Comparison of ENCODE assay signal across 9 cellular contexts in genomic region chr9:133141833-133142594, GRCh38. TPM values are rescaled to one million over a fixed set of nuclear protein-coding genes. Genes with fewer than 3 reads are reported as not detected.
DNase-seq lines count a peak whose midpoint lies in the region; ATAC-seq and TF ChIP-seq lines count a peak whose summit lies in the region.
"Had no signal": no experiment of that assay in that cellular context is flagged by ENCODE, and none has a peak within 500 bp of the region (broad histone marks: within the 10 kb centered on the region; RNA-seq: fewer than 3 reads in every experiment).

No MANE protein-coding gene starts in this region.

- no peaks in the 10 kb centered on the region for H3K27me3 ChIP-seq in right atrium auricular region

- H3K4me1 Mint-ChIP-seq in activated T-cell treated with anti-CD3 and anti-CD28 coated beads, Interleukin-2, amount 50 U/mL, for 24 hours (ENCODE audit: low read depth), result peaks cover 83% of the 10 kb centered on the region
- peaks cover 89% of the 10 kb centered on the region for H3K4me1 Mint-ChIP-seq in stimulated activated naive CD8-positive, alpha-beta T cell treated with anti-CD3 and anti-CD28 coated beads, Interleukin-15, amount 100 ng/mL, for 72 hours

- peaks cover 0 to 85% of the 10 kb centered on the region in 2 donors for H3K4me1 ChIP-seq in right atrium auricular region

- TF ChIP-seq CTCF in right atrium auricular region (IDR thresholded peaks at IDR 0.05), result no peak

- H3K4me3 Mint-ChIP-seq in activated T-cell treated with anti-CD3 and anti-CD28 coated beads, Interleukin-2, amount 50 U/mL, for 24 hours, result peak overlapping the region; percentile 8
- H3K4me3 Mint-ChIP-seq in stimulated activated naive CD8-positive, alpha-beta T cell treated with anti-CD3 and anti-CD28 coated beads, Interleukin-15, amount 100 ng/mL, for 72 hours, result peak overlapping the region; percentile 70 to 83

- H3K27me3 Mint-ChIP-seq in activated T-cell treated with anti-CD3 and anti-CD28 coated beads, Interleukin-2, amount 50 U/mL, for 24 hours, result no peaks in the 10 kb centered on the region
- H3K27me3 Mint-ChIP-seq in stimulated activated naive CD8-positive, alpha-beta T cell treated with anti-CD3 and anti-CD28 coated beads, Interleukin-15, amount 100 ng/mL, for 72 hours, result no peaks in the 10 kb centered on the region

- H3K9me3 ChIP-seq in right atrium auricular region, result no peaks in the 10 kb centered on the region

- ATAC-seq in stimulated activated naive CD8-positive, alpha-beta T cell treated with anti-CD3 and anti-CD28 coated beads, Interleukin-15, amount 100 ng/mL, for 72 hours, result peak; percentile 63
- ATAC-seq in HG03342 (IDR thresholded peaks at IDR 0.05; ENCODE audit: unreplicated experiment) (no peak), HG02885 (IDR thresholded peaks at IDR 0.05; ENCODE audit: poor library complexity, unreplicated experiment) (no peak)

- H3K27ac ChIP-seq in right atrium auricular region, result peak overlapping the region; percentile 93 to 94
- H3K27ac ChIP-seq: parathyroid adenoma had no signal

- DNase-seq in NCI-H69 (lab: John Stamatoyannopoulos, UW) (peak; percentile 88), right atrium auricular region (ENCODE audit: low spot score) (no peak), NCI-H82 treated with DMSO at 0.1 percent for 48 hours (lab: John Stamatoyannopoulos, UW; ENCODE audit: unreplicated experiment) (no peak), kidney tubule cell (ENCODE audit: low spot score) (no peak)
- DNase-seq in activated T-cell treated with anti-CD3 and anti-CD28 coated beads, Interleukin-2, amount 50 U/mL, for 24 hours, result peak; percentile 66
- DNase-seq in stimulated activated naive CD8-positive, alpha-beta T cell treated with anti-CD3 and anti-CD28 coated beads, Interleukin-15, amount 100 ng/mL, for 72 hours, result peak; percentile 63 to 86

- peak overlapping the region; percentile 88 for H3K27ac Mint-ChIP-seq in activated T-cell treated with anti-CD3 and anti-CD28 coated beads, Interleukin-2, amount 50 U/mL, for 24 hours
- peak overlapping the region; percentile 97 to 99 for H3K27ac Mint-ChIP-seq in stimulated activated naive CD8-positive, alpha-beta T cell treated with anti-CD3 and anti-CD28 coated beads, Interleukin-15, amount 100 ng/mL, for 72 hours

- peaks cover 31% of the 10 kb centered on the region for H3K36me3 Mint-ChIP-seq in activated T-cell treated with anti-CD3 and anti-CD28 coated beads, Interleukin-2, amount 50 U/mL, for 24 hours (ENCODE audit: low read depth)

- no peak overlapping the region for H3K4me3 ChIP-seq in right atrium auricular region

- H3K36me3 ChIP-seq in right atrium auricular region, result no peaks in the 10 kb centered on the region

- no peaks in the 10 kb centered on the region for H3K9me3 Mint-ChIP-seq in activated T-cell treated with anti-CD3 and anti-CD28 coated beads, Interleukin-2, amount 50 U/mL, for 24 hours
- no peaks in the 10 kb centered on the region for H3K9me3 Mint-ChIP-seq in stimulated activated naive CD8-positive, alpha-beta T cell treated with anti-CD3 and anti-CD28 coated beads, Interleukin-15, amount 100 ng/mL, for 72 hours

RNA-seq across cellular contexts. Expression of gene RALGDS, which starts 21.0 kb away (rescaled TPM):
- 10 to 100 TPM; 26.7 to 30.1 TPM for total RNA-seq in right atrium auricular region

RNA-seq across cellular contexts. Expression of gene GBGT1, which starts 21.7 kb away (rescaled TPM):
- 10 to 100 TPM; 15.5 to 16.8 TPM for total RNA-seq in right atrium auricular region

Comparison
In these comparisons a context has a peak if more than half of its experiments do, and no peak if none do; other contexts are left out.
1. DNase-seq: peak in NCI-H69 (single experiment), activated T-cell treated with anti-CD3 and anti-CD28 coated beads, Interleukin-2, amount 50 U/mL, for 24 hours (single experiment) and stimulated activated naive CD8-positive, alpha-beta T cell treated with anti-CD3 and anti-CD28 coated beads, Interleukin-15, amount 100 ng/mL, for 72 hours (2 of 2); none in right atrium auricular region (single experiment), NCI-H82 treated with DMSO at 0.1 percent for 48 hours (single experiment) and kidney tubule cell (single experiment).